7 cellular contexts compared by ENCODE assay signal in the genomic region with DNA sequence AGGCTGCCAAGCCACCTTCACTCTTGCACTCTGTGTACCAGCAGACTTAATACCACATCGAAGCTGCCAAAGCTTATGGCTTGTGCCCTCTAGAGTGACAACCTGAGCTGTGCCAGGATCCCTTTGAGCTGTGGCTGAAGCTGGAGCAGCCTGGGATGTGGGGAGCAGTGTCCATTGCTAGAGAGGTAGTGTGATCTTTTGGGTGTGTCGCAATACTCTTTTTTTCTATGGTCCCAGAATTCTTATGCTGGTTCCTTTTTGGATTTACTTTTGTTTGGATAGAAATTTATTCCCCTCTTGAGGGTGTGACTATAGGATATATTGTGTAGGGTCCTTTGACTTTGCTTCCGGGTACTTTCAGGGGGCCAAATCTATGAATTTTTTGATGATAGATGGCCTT. TPM values are rescaled to one million over a fixed set of nuclear protein-coding genes. Genes with fewer than 3 reads are reported as not detected.
"Had no signal": no experiment of that assay in that cellular context is flagged by ENCODE, and none has a peak within 500 bp of the region (broad histone marks: within the 10 kb centered on the region; RNA-seq: fewer than 3 reads in every experiment).

No MANE protein-coding gene starts in this region.

RNA-seq across cellular contexts. Expression of a gene that starts 32.7 kb away (rescaled TPM):
- total RNA-seq: GM23248, GM23338, H1, H4, H7, H9, HFFc6 had no signal
- polyA plus RNA-seq: GM23248, GM23338, H1 had no signal
